In genomic region chr6:29925341-29926080, GRCh38 we compare ENCODE assay signal across 9 cellular contexts.
DNase-seq lines count a peak whose midpoint lies in the region; ATAC-seq and TF ChIP-seq lines count a peak whose summit lies in the region.
"Had no signal": no experiment of that assay in that cellular context is flagged by ENCODE, and none has a peak within 500 bp of the region (broad histone marks: within the 10 kb centered on the region; RNA-seq: fewer than 3 reads in every experiment).

No MANE protein-coding gene starts in this region.

- DNase-seq in activated T-cell treated with anti-CD3 and anti-CD28 coated beads, Interleukin-2, amount 50 U/mL, for 24 hours = no peak
- DNase-seq in activated T-cell treated with anti-CD3 and anti-CD28 coated beads, Interleukin-2, amount 50 U/mL, for 1 hour = no peak
- DNase-seq in fibroblast of mammary gland (ENCODE audit: low read depth) (no peak), OCI-M2 (lab: John Stamatoyannopoulos, UW; ENCODE audit: unreplicated experiment) (no peak)
- no peak for DNase-seq in stimulated activated effector memory CD8-positive, alpha-beta T cell treated with anti-CD3 and anti-CD28 coated beads, Interleukin-12 subunit alpha, Interleukin-12 subunit beta, amount 100 ng/mL, for 72 hours (ENCODE audit: low spot score in 2 of 2)

- H3K4me3 ChIP-seq in WI38 (ENCODE audit: low read depth, low read length) (peak overlapping the region; percentile 62), fibroblast of mammary gland (ENCODE audit: control insufficient read depth, low read depth, low read length) (peak overlapping the region; percentile 60)
- H3K4me3 ChIP-seq: SK-N-MC had no signal

- no peaks in the 10 kb centered on the region for H3K9me3 Mint-ChIP-seq in activated T-cell treated with anti-CD3 and anti-CD28 coated beads, Interleukin-2, amount 50 U/mL, for 24 hours
- H3K9me3 Mint-ChIP-seq in stimulated activated effector memory CD8-positive, alpha-beta T cell treated with anti-CD3 and anti-CD28 coated beads, Interleukin-12 subunit alpha, Interleukin-12 subunit beta, amount 100 ng/mL, for 72 hours = no peaks in the 10 kb centered on the region

- no peak for TF ChIP-seq CTCF in WI38 (IDR thresholded peaks at IDR 0.05; ENCODE audit: low read depth, low read length)
- no peak for TF ChIP-seq CTCF in fibroblast of mammary gland (conservative IDR thresholded peaks at IDR 0.05; ENCODE audit: control insufficient read depth, insufficient read depth, low read depth, low read length)

- H3K4me3 Mint-ChIP-seq in activated T-cell treated with anti-CD3 and anti-CD28 coated beads, Interleukin-2, amount 50 U/mL, for 24 hours = peak overlapping the region; percentile 83
- peak overlapping the region; percentile 80 for H3K4me3 Mint-ChIP-seq in stimulated activated effector memory CD8-positive, alpha-beta T cell treated with anti-CD3 and anti-CD28 coated beads, Interleukin-12 subunit alpha, Interleukin-12 subunit beta, amount 100 ng/mL, for 72 hours

- no peaks in the 10 kb centered on the region for H3K27me3 Mint-ChIP-seq in activated T-cell treated with anti-CD3 and anti-CD28 coated beads, Interleukin-2, amount 50 U/mL, for 24 hours

- ATAC-seq in stimulated activated effector memory CD8-positive, alpha-beta T cell treated with anti-CD3 and anti-CD28 coated beads, Interleukin-12 subunit alpha, Interleukin-12 subunit beta, amount 100 ng/mL, for 72 hours = no peak
- ATAC-seq in HG02970 (IDR thresholded peaks at IDR 0.05; ENCODE audit: low FRiP score, unreplicated experiment) = no peak
- no peak for ATAC-seq in GM18505 (IDR thresholded peaks at IDR 0.05; ENCODE audit: unreplicated experiment)

- peaks cover 25% of the 10 kb centered on the region for H3K4me1 Mint-ChIP-seq in activated T-cell treated with anti-CD3 and anti-CD28 coated beads, Interleukin-2, amount 50 U/mL, for 24 hours (ENCODE audit: low read depth)
- peaks cover 32% of the 10 kb centered on the region for H3K4me1 Mint-ChIP-seq in stimulated activated effector memory CD8-positive, alpha-beta T cell treated with anti-CD3 and anti-CD28 coated beads, Interleukin-12 subunit alpha, Interleukin-12 subunit beta, amount 100 ng/mL, for 72 hours

- TF ChIP-seq POLR2A in GM18505 (IDR thresholded peaks at IDR 0.05; ENCODE audit: borderline replicate concordance, extremely low read depth, insufficient read depth, insufficient read length) = no peak

- peaks cover 14% of the 10 kb centered on the region for H3K36me3 Mint-ChIP-seq in activated T-cell treated with anti-CD3 and anti-CD28 coated beads, Interleukin-2, amount 50 U/mL, for 24 hours (ENCODE audit: low read depth)
- no peaks in the 10 kb centered on the region for H3K36me3 Mint-ChIP-seq in stimulated activated effector memory CD8-positive, alpha-beta T cell treated with anti-CD3 and anti-CD28 coated beads, Interleukin-12 subunit alpha, Interleukin-12 subunit beta, amount 100 ng/mL, for 72 hours

- H3K27ac Mint-ChIP-seq in activated T-cell treated with anti-CD3 and anti-CD28 coated beads, Interleukin-2, amount 50 U/mL, for 24 hours = peak overlapping the region; percentile 95
- H3K27ac Mint-ChIP-seq in stimulated activated effector memory CD8-positive, alpha-beta T cell treated with anti-CD3 and anti-CD28 coated beads, Interleukin-12 subunit alpha, Interleukin-12 subunit beta, amount 100 ng/mL, for 72 hours = peak overlapping the region; percentile 92
